ENCODE assay signal across 8 cellular contexts in genomic region chr22:30287626-30288413, GRCh38. TPM values are rescaled to one million over a fixed set of nuclear protein-coding genes. Genes with fewer than 3 reads are reported as not detected.
DNase-seq lines count a peak whose midpoint lies in the region; ATAC-seq and TF ChIP-seq lines count a peak whose summit lies in the region.

No MANE protein-coding gene starts in this region.

- TF ChIP-seq CTCF in WI38 (IDR thresholded peaks at IDR 0.05; ENCODE audit: low read depth, low read length) (peak; percentile 68), mammary epithelial cell (conservative IDR thresholded peaks at IDR 0.05 in 1 of 2, IDR thresholded peaks at IDR 0.05 in 1 of 2; ENCODE audit: extremely low read depth in 1 of 2, insufficient read depth in 1 of 2, low read depth in 1 of 2, low read length in 2 of 2) (peak; percentile 57 to 68)

- H3K9me3 ChIP-seq in mammary epithelial cell (replicated peaks; ENCODE audit: insufficient read depth, low read length) = no peaks in the 10 kb centered on the region
- H3K9me3 ChIP-seq in iPS-20b (ENCODE audit: insufficient read depth, low read depth, low read length) = no peaks in the 10 kb centered on the region
- no peaks in the 10 kb centered on the region for H3K9me3 ChIP-seq in skeletal muscle satellite cell (replicated peaks; ENCODE audit: low read length)

- CTCF ChIA-PET in mammary epithelial cell (lab: Charles Lee; ENCODE audit: low non-redundant PET) = interaction anchor here (0.6 to 2.4 kb wide), 6 partner anchors 10 to 124 kb away, joined by 3 to 24 read pairs (median 4); partner anchors contain the start of genes RNF215 and TBC1D10A

- H3K4me3 ChIP-seq in WI38 (ENCODE audit: low read depth, low read length) = peak overlapping the region; percentile 71
- H3K4me3 ChIP-seq in mammary epithelial cell (replicated peaks in 1 of 3; ENCODE audit: insufficient read depth in 1 of 3, low read depth in 2 of 3, low read length in 3 of 3) = no peak overlapping the region
- peak overlapping the region; percentile 75; the same call in 1 of the 2 replicates for H3K4me3 ChIP-seq in iPS-20b (ENCODE audit: low read length)
- H3K4me3 ChIP-seq in skeletal muscle satellite cell (ENCODE audit: low read length) = peak overlapping the region; percentile 91

- H3K4me1 ChIP-seq in mammary epithelial cell (ENCODE audit: insufficient read depth, low read length) = peaks cover 35% of the 10 kb centered on the region
- H3K4me1 ChIP-seq in iPS-20b (ENCODE audit: insufficient read depth, low read length) = peaks cover 10% of the 10 kb centered on the region; the same call in 1 of the 2 replicates
- peaks cover 31% of the 10 kb centered on the region for H3K4me1 ChIP-seq in skeletal muscle satellite cell (ENCODE audit: control insufficient read depth, insufficient read depth, low read length)

- H4K20me1 ChIP-seq in mammary epithelial cell (ENCODE audit: insufficient read depth, low read length) = no peaks in the 10 kb centered on the region

- no peak overlapping the region for H2AFZ ChIP-seq in mammary epithelial cell (ENCODE audit: low read depth, low read length)

- H3K4me2 ChIP-seq in mammary epithelial cell (ENCODE audit: insufficient read depth, low read depth, low read length) (peak overlapping the region; percentile 79), skeletal muscle satellite cell (ENCODE audit: low read length) (peak overlapping the region; percentile 99)

- H3K79me2 ChIP-seq in mammary epithelial cell (ENCODE audit: insufficient read depth, low read length) = no peaks in the 10 kb centered on the region

- H3K27ac ChIP-seq in mammary epithelial cell (ENCODE audit: insufficient read depth, low read depth, low read length) = no peak overlapping the region
- H3K27ac ChIP-seq in iPS-20b (ENCODE audit: low read length) = no peak overlapping the region

- H3K27me3 ChIP-seq in mammary epithelial cell (ENCODE audit: insufficient read depth, low read length) (no peaks in the 10 kb centered on the region), iPS-20b (ENCODE audit: insufficient read depth, low read length) (peaks cover 11% of the 10 kb centered on the region; the same call in 1 of the 2 replicates), skeletal muscle satellite cell (ENCODE audit: control insufficient read depth, insufficient read depth, low read length) (no peaks in the 10 kb centered on the region)

- 6% methylated on average over 4 of the region's 5 CpGs for WGBS in mammary epithelial cell (ENCODE audit: low coverage, missing lambda C conversion rate)

- in situ Hi-C loops in mammary epithelial cell (cut with MboI; ENCODE audit: low sequenced_read_pairs in 2 of 2) = loop anchor here (10.0 kb wide), 4 partner anchors 47 to 183 kb away; partner anchors contain the start of genes RNF215 (in 1 of the 2) and SEC14L2 (in 1 of the 2)

- dilution Hi-C loops in mammary epithelial cell (cut with HindIII; ENCODE audit: low sequenced_read_pairs) = loop anchor here (5.0 kb wide), 3 partner anchors 46 to 251 kb away; no protein-coding TSS in a partner anchor

- H3K9ac ChIP-seq in mammary epithelial cell (ENCODE audit: insufficient read depth, low read length) (no peak overlapping the region), iPS-20b (ENCODE audit: low read depth, low read length) (no peak overlapping the region), skeletal muscle satellite cell (ENCODE audit: low read depth, low read length) (peak overlapping the region; percentile 85)

- DNase-seq in NCI-H1417 (lab: John Stamatoyannopoulos, UW) = peak; percentile 38 to 75 (median 49)
- no peak for DNase-seq in NCI-H1417 treated with DMSO at 0.1 percent for 48 hours (lab: John Stamatoyannopoulos, UW)
- peak; percentile 15 to 34 for DNase-seq in NCI-H1930 (lab: John Stamatoyannopoulos, UW)
- peak; percentile 81 for DNase-seq in mammary epithelial cell

- ATAC-seq in GM19328 (IDR thresholded peaks at IDR 0.05; ENCODE audit: unreplicated experiment) = no peak

- intact Hi-C loops in mammary epithelial cell (cut with micrococcal nuclease) = loop anchor here (1.0 to 2.0 kb wide), 8 partner anchors 17 to 197 kb away; partner anchors contain the start of genes RNF215 and SF3A1

- no TSS peak for BruUV-seq in mammary epithelial cell (replicated peaks; lab: Mats Ljungman, UMichigan)

- no peaks in the 10 kb centered on the region for H3K36me3 ChIP-seq in mammary epithelial cell (ENCODE audit: insufficient read depth, low read length)
- no peaks in the 10 kb centered on the region; the same call in 1 of the 2 replicates for H3K36me3 ChIP-seq in iPS-20b (ENCODE audit: insufficient read depth, low read depth, low read length)
- H3K36me3 ChIP-seq in skeletal muscle satellite cell (ENCODE audit: insufficient read depth, low read length) = peaks cover 9% of the 10 kb centered on the region

RNA-seq across cellular contexts. Expression of gene CASTOR1, which starts 1.5 kb away (rescaled TPM):
- 1 to 10 TPM; 8.7 to 9.7 TPM for total RNA-seq in mammary epithelial cell
- 6.3 TPM for polyA plus RNA-seq in mammary epithelial cell
- polyA minus RNA-seq in mammary epithelial cell = 9.4 TPM
- total RNA-seq in skeletal muscle satellite cell (2012; rRNA removed) = 2.0 and 5.7 TPM in 2 replicates

RNA-seq across cellular contexts. Expression of gene OSM, which starts 21.2 kb away (rescaled TPM):
- not detected for total RNA-seq in mammary epithelial cell
- not detected for polyA plus RNA-seq in mammary epithelial cell
- not detected for polyA minus RNA-seq in mammary epithelial cell
- total RNA-seq in skeletal muscle satellite cell (2012; rRNA removed) = not detected in 2 replicates

RNA-seq across cellular contexts. Expression of gene TBC1D10A, which starts 38.9 kb away (rescaled TPM):
- 10 to 100 TPM; 25.7 to 27.5 TPM for total RNA-seq in mammary epithelial cell
- 15.3 TPM for polyA plus RNA-seq in mammary epithelial cell
- 22.8 TPM for polyA minus RNA-seq in mammary epithelial cell
- total RNA-seq in skeletal muscle satellite cell (2012; rRNA removed) = 18.0 and 23.4 TPM in 2 replicates

RNA-seq across cellular contexts. Expression of gene LIF, which starts 41.3 kb away (rescaled TPM):
- total RNA-seq in mammary epithelial cell = 10 to 100 TPM; 31.2 to 35.8 TPM
- polyA plus RNA-seq in mammary epithelial cell = 7.8 TPM
- polyA minus RNA-seq in mammary epithelial cell = 12.0 TPM
- 13.2 and 25.1 TPM in 2 replicates for total RNA-seq in skeletal muscle satellite cell (2012; rRNA removed)

Comparison
In these comparisons a context has a peak if more than half of its experiments do, and no peak if none do; other contexts are left out.
1. H3K4me3 ChIP-seq: peak in WI38 (single experiment), iPS-20b (single experiment) and skeletal muscle satellite cell (single experiment); none in mammary epithelial cell (0 of 3).